Comparison of ENCODE assay signal across 2 cellular contexts in the genomic region with DNA sequence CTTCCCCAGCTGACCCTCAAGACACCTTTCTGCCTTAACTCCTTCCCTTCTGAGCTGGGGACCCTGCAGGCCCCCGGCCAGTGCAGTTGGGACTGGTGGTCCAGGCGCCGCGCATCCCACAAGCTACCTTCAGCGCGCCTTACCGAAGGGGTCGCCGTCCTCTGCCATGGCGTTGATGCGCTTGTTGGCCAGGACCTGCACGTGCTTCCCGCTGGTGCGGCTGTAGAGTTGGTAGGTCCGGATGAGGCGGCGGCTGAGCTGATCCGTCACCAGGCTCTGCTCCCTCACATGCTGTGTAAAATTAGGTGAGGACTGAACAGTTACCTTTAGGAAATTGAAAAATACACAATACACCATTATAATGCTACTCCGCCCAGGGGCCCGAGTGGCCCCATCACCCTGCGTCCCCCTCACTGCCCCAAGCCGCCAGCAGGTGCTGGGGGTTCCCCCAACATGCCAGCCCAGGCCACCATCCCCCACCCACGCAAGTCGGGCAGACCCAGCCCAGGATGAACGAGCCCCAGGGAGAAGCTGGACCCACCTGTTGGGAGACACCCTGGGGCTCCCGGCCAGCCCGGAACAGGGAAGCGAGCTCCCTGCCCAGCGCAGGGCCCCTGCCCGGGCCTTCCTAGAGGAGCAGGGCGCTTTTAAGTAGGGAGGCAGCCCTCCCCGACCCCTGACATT.
TF ChIP-seq lines count a peak whose summit lies in the region.

No MANE protein-coding gene starts in this region.

TF ChIP-seq in HEK293, 187 proteins besides CTCF, POLR2A, EP300 and RAD21:
- peak; percentile 66 for TF ChIP-seq SCRT2 (tag by site-specific recombination; IDR thresholded peaks at IDR 0.05)
- no peak for TF ChIP-seq ZNF777 (tag by site-specific recombination; IDR thresholded peaks at IDR 0.05; ENCODE audit: borderline replicate concordance)
- TF ChIP-seq SCRT1 (tag by site-specific recombination; IDR thresholded peaks at IDR 0.05; ENCODE audit: borderline replicate concordance): peak; percentile 37; the same call in 1 of the 2 replicates
- TF ChIP-seq, protein P1, sequence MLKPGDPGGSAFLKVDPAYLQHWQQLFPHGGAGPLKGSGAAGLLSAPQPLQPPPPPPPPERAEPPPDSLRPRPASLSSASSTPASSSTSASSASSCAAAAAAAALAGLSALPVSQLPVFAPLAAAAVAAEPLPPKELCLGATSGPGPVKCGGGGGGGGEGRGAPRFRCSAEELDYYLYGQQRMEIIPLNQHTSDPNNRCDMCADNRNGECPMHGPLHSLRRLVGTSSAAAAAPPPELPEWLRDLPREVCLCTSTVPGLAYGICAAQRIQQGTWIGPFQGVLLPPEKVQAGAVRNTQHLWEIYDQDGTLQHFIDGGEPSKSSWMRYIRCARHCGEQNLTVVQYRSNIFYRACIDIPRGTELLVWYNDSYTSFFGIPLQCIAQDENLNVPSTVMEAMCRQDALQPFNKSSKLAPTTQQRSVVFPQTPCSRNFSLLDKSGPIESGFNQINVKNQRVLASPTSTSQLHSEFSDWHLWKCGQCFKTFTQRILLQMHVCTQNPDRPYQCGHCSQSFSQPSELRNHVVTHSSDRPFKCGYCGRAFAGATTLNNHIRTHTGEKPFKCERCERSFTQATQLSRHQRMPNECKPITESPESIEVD (tag by site-specific recombination; IDR thresholded peaks at IDR 0.05): no peak
- no peak for TF ChIP-seq PRDM1 (tag by site-specific recombination; IDR thresholded peaks at IDR 0.05)
- TF ChIP-seq ZNF600 (tag by site-specific recombination; IDR thresholded peaks at IDR 0.05): peak; percentile 54; the same call in 1 of the 2 replicates
TF ChIP-seq in HEK293: peak in this region for 3.

TF ChIP-seq in endothelial cell of umbilical vein, 7 proteins besides CTCF, POLR2A, EP300 and RAD21:
- TF ChIP-seq EZH2 (IDR thresholded peaks at IDR 0.05; ENCODE audit: borderline replicate concordance, low read depth, low read length, severe bottlenecking) (peak; percentile 66), POLR2AphosphoS5 (IDR thresholded peaks at IDR 0.05; ENCODE audit: insufficient read depth, low read depth, low read length) (no peak)
TF ChIP-seq in endothelial cell of umbilical vein: peak in this region for 1.
